1 cellular context compared by ENCODE assay signal in the genomic region with DNA sequence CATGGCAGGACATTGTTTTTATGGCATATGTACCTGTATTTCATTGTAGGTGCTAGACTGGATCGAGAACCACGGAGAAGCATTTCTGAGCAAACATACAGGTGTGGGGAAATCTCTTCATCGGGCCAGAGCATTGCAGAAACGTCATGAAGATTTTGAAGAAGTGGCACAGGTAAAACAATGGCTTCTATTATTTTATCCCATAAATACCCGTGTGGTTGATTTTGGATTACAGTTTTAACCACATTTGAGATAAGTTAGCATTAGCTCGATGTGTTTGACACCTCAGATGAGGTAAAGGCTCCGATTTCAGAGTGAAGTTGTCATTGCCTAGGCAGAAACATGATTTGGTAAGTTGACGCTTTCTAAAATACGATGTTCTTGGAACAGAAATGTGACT.
TF ChIP-seq lines count a peak whose summit lies in the region.

No MANE protein-coding gene starts in this region.

TF ChIP-seq in HepG2, 621 proteins besides CTCF, POLR2A, EP300 and RAD21 (continued from another document):
- TF ChIP-seq ZNF687 (CRISPR knock-in tag; IDR thresholded peaks at IDR 0.05) (no peak), LCORL (IDR thresholded peaks at IDR 0.05) (no peak), LCORL (CRISPR knock-in tag; IDR thresholded peaks at IDR 0.05) (no peak), ARID2 (CRISPR knock-in tag; IDR thresholded peaks at IDR 0.05; ENCODE audit: borderline replicate concordance) (no peak), XRCC5 (optimal IDR thresholded peaks at IDR 0.05; ENCODE audit: low read length) (no peak), GABPB1 (CRISPR knock-in tag; IDR thresholded peaks at IDR 0.05) (no peak), FOXO1 (CRISPR knock-in tag; IDR thresholded peaks at IDR 0.05) (no peak), ZNF713 (CRISPR knock-in tag; IDR thresholded peaks at IDR 0.05) (no peak), FIP1L1 (IDR thresholded peaks at IDR 0.05; ENCODE audit: borderline replicate concordance, insufficient read depth, low read depth, low read length) (no peak), PRDM4 (CRISPR knock-in tag; IDR thresholded peaks at IDR 0.05; ENCODE audit: borderline replicate concordance) (no peak), MYPOP (CRISPR knock-in tag; IDR thresholded peaks at IDR 0.05) (no peak)
